Comparison of ENCODE assay signal across 8 cellular contexts in genomic region chr6:143060806-143061596, GRCh38. TPM values are rescaled to one million over a fixed set of nuclear protein-coding genes. Genes with fewer than 3 reads are reported as not detected.
DNase-seq lines count a peak whose midpoint lies in the region; ATAC-seq, FAIRE-seq and TF ChIP-seq lines count a peak whose summit lies in the region.

A gene with protein sequence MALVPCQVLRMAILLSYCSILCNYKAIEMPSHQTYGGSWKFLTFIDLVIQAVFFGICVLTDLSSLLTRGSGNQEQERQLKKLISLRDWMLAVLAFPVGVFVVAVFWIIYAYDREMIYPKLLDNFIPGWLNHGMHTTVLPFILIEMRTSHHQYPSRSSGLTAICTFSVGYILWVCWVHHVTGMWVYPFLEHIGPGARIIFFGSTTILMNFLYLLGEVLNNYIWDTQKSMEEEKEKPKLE (plus strand): TSS chr6:143060889. CDS start chr6:143060926, 37 bp downstream.

- no TSS peak for BruUV-seq in OCI-LY7 (replicated peaks; lab: Mats Ljungman, UMichigan)

- H3K27ac ChIP-seq in A549 (peak within 1 kb of the TSS; percentile 90 to 96), OCI-LY7 (ENCODE audit: low read depth, low read length, poor library complexity, severe bottlenecking) (no peak within 1 kb of the TSS), trophoblast cell (ENCODE audit: low read depth, low read length) (peak within 1 kb of the TSS; percentile 51), tibial nerve (peak within 1 kb of the TSS; percentile 94 to 97 (median 96))

- H4K91ac ChIP-seq in trophoblast cell (ENCODE audit: low read depth, low read length): peak within 1 kb of the TSS; percentile 96

- WGBS in A549 (ENCODE audit: missing lambda C conversion rate): 30% methylated on average over 16 of the region's 50 CpGs
- no CpG with 5 or more reads among the region's 50 CpGs for WGBS in trophoblast cell (ENCODE audit: extremely low coverage, insufficient coverage, insufficient read length)
- WGBS in tibial nerve, 2 donors: 21 to 32% methylated on average over 13 to 25 of the region's 50 CpGs

- no peak for TF ChIP-seq RAD21 in A549 (conservative IDR thresholded peaks at IDR 0.05 in 1 of 2, IDR thresholded peaks at IDR 0.05 in 1 of 2)

- peak within 1 kb of the TSS; percentile 58 for H4K12ac ChIP-seq in trophoblast cell (ENCODE audit: low read depth, low read length)

- CTCF ChIA-PET in A549 (lab: Yijun Ruan, JAX) (interaction anchor here (1.1 kb wide), 1 partner anchor 38 kb away, joined by 3 read pairs; no protein-coding TSS in a partner anchor), OCI-LY7 (lab: Charles Lee; ENCODE audit: unreplicated experiment) (no interaction called here)

- peak within 1 kb of the TSS; percentile 99 for H3K14ac ChIP-seq in trophoblast cell (ENCODE audit: low read length)

- peak within 1 kb of the TSS; percentile 99 for H2BK5ac ChIP-seq in trophoblast cell (ENCODE audit: low read depth, low read length, poor library complexity)

- H3K18ac ChIP-seq in trophoblast cell (ENCODE audit: low read length): peak within 1 kb of the TSS; percentile 94

- H3K79me2 ChIP-seq in OCI-LY7 (ENCODE audit: insufficient read depth, low read depth, low read length) (no peaks in the 10 kb centered on the region), trophoblast cell (ENCODE audit: control insufficient read depth, insufficient read depth, low read length, poor library complexity) (peaks cover 11% of the 10 kb centered on the region)

- H3K9me2 ChIP-seq in OCI-LY7 (ENCODE audit: insufficient read depth, low read length): 0 out of 2 replicates have a peak, but pooled peaks cover 3% of the 10 kb centered on the region

- H4K8ac ChIP-seq in trophoblast cell (ENCODE audit: low read depth, low read length): peak within 1 kb of the TSS; percentile 99

- H3K4me1 ChIP-seq in A549 (peaks cover 13% of the 10 kb centered on the region), OCI-LY7 (ENCODE audit: insufficient read depth, low read length, poor library complexity, severe bottlenecking) (peaks cover 22% of the 10 kb centered on the region), trophoblast cell (ENCODE audit: control insufficient read depth in 1 of 2, insufficient read depth in 2 of 2, low read length in 2 of 2) (peaks cover 4 to 9% of the 10 kb centered on the region in 2 experiments), tibial nerve (peaks cover 0 to 23% (median 6%) of the 10 kb centered on the region in 4 donors)

- H3K79me1 ChIP-seq in trophoblast cell (ENCODE audit: low read length): peaks cover 23% of the 10 kb centered on the region

- peak within 1 kb of the TSS; percentile 99 for H2BK120ac ChIP-seq in trophoblast cell (ENCODE audit: insufficient read depth, low read length, poor library complexity)

- TF ChIP-seq POLR2A in A549 (IDR thresholded peaks at IDR 0.05; ENCODE audit: low read length) (peak; percentile 45; the same call in 1 of the 2 replicates), tibial nerve (IDR thresholded peaks at IDR 0.05) (no peak)

- peak within 1 kb of the TSS; percentile 84 for H3K4me2 ChIP-seq in A549
- peak within 1 kb of the TSS; percentile 88 for H3K4me2 ChIP-seq in OCI-LY7 (ENCODE audit: low read length)
- H3K4me2 ChIP-seq in trophoblast cell (ENCODE audit: low read length): peak within 1 kb of the TSS; percentile 91

- intact Hi-C loops in OCI-LY7 (cut with micrococcal nuclease; ENCODE audit: unreplicated experiment): no loop called here

- H3K4me3 ChIP-seq in A549 (peak within 1 kb of the TSS; percentile 90), OCI-LY7 (ENCODE audit: low read depth, low read length, poor library complexity, severe bottlenecking) (peak within 1 kb of the TSS; percentile 70), trophoblast cell (ENCODE audit: low read depth, low read length) (peak within 1 kb of the TSS; percentile 87), tibial nerve (peak within 1 kb of the TSS; percentile 81 to 92 (median 88))

- H2AK5ac ChIP-seq in trophoblast cell (ENCODE audit: low read length): peak within 1 kb of the TSS; percentile 100

- peak within 1 kb of the TSS; percentile 85 for H3K9ac ChIP-seq in trophoblast cell (ENCODE audit: low read length)

- TF ChIP-seq CTCF in A549 (IDR thresholded peaks at IDR 0.05) (no peak), OCI-LY7 (conservative IDR thresholded peaks at IDR 0.05; ENCODE audit: low read length) (no peak), tibial nerve (IDR thresholded peaks at IDR 0.05) (no peak)

- DNase-seq in A549 (ENCODE audit: low read depth in 1 of 2, low spot score in 1 of 2): peak in 1 of 2 experiments; percentile 43
- DNase-seq in OCI-LY7 (ENCODE audit: low spot score): no peak
- DNase-seq in activated gamma-delta T cell treated with anti-CD3 and anti-CD28 coated beads, Interleukin-2, amount 50 U/mL, for 16 hours (ENCODE audit: low read depth): peak; percentile 32
- peak; percentile 74 for DNase-seq in globus pallidus (ENCODE audit: low spot score)
- DNase-seq in trophoblast cell: no peak
- peak; percentile 15 to 33 for DNase-seq in tibial nerve (ENCODE audit: low spot score in 2 of 2)

- H3K36me3 ChIP-seq in OCI-LY7 (ENCODE audit: insufficient read depth, low read length) (no peaks in the 10 kb centered on the region), trophoblast cell (ENCODE audit: control insufficient read depth in 1 of 2, insufficient read depth in 2 of 2, low read length in 2 of 2) (no peaks in the 10 kb centered on the region), tibial nerve (no peaks in the 10 kb centered on the region)

- ATAC-seq in A549 (peak; percentile 80 to 87), GM18873 (IDR thresholded peaks at IDR 0.05; ENCODE audit: low FRiP score, unreplicated experiment) (peak; percentile 51), HG03103 (IDR thresholded peaks at IDR 0.05; ENCODE audit: low read depth, unreplicated experiment) (peak; percentile 66)

- peak within 1 kb of the TSS; percentile 97 for H2BK12ac ChIP-seq in trophoblast cell (ENCODE audit: low read length)

- H3K4ac ChIP-seq in trophoblast cell (ENCODE audit: low read depth, low read length): peak within 1 kb of the TSS; percentile 92

- H4K20me1 ChIP-seq in OCI-LY7 (ENCODE audit: insufficient read depth, low read length): no peaks in the 10 kb centered on the region

- H3K23ac ChIP-seq in trophoblast cell (ENCODE audit: low read length): no peak within 1 kb of the TSS

- no peaks in the 10 kb centered on the region for H3K27me3 ChIP-seq in trophoblast cell (ENCODE audit: insufficient read depth, low read length)
- no peaks in the 10 kb centered on the region for H3K27me3 ChIP-seq in tibial nerve

- H3K9me3 ChIP-seq in A549 (no peaks in the 10 kb centered on the region), OCI-LY7 (ENCODE audit: low read length) (no peaks in the 10 kb centered on the region), trophoblast cell (ENCODE audit: insufficient read depth, low read depth, low read length) (no peaks in the 10 kb centered on the region), tibial nerve (no peaks in the 10 kb centered on the region)

- POLR2A ChIA-PET in A549 (lab: Yijun Ruan, JAX) (no interaction called here), OCI-LY7 (lab: Charles Lee) (no interaction called here)

- no peak for TF ChIP-seq EP300 in A549 (IDR thresholded peaks at IDR 0.05)
- TF ChIP-seq EP300 in tibial nerve (IDR thresholded peaks at IDR 0.05): no peak

- FAIRE-seq in A549 (lab: Jason Lieb, UNC): no peak

- peak within 1 kb of the TSS; percentile 77 for H2AFZ ChIP-seq in OCI-LY7 (ENCODE audit: low read length)
- H2AFZ ChIP-seq in trophoblast cell (ENCODE audit: insufficient read depth, low read length, poor library complexity): peak within 1 kb of the TSS; percentile 99

TF ChIP-seq in A549, 52 proteins besides CTCF, POLR2A, EP300 and RAD21:
- peak; percentile 56 for TF ChIP-seq MAX (IDR thresholded peaks at IDR 0.05)
- peak; percentile 50; the same call in 1 of the 2 replicates for TF ChIP-seq PHF8 (IDR thresholded peaks at IDR 0.05; ENCODE audit: borderline replicate concordance, low read depth)
- TF ChIP-seq, protein P1, sequence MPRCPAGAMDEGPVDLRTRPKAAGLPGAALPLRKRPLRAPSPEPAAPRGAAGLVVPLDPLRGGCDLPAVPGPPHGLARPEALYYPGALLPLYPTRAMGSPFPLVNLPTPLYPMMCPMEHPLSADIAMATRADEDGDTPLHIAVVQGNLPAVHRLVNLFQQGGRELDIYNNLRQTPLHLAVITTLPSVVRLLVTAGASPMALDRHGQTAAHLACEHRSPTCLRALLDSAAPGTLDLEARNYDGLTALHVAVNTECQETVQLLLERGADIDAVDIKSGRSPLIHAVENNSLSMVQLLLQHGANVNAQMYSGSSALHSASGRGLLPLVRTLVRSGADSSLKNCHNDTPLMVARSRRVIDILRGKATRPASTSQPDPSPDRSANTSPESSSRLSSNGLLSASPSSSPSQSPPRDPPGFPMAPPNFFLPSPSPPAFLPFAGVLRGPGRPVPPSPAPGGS (IDR thresholded peaks at IDR 0.05): no peak

RNA-seq across cellular contexts. Expression of the gene that starts here (rescaled TPM):
- 35.8 and 38.3 TPM in 2 replicates for polyA plus RNA-seq in A549 (2011; rRNA removed)
- polyA plus RNA-seq in A549 (2012; cell fraction: cytosol; rRNA removed): 22.8 and 23.0 TPM in 2 replicates
- 10.4 and 19.9 TPM in 2 replicates for polyA plus RNA-seq in A549 (2012; cell fraction: nucleus; rRNA removed)
- 27.7 to 29.5 TPM (median 29.1 TPM) in 3 replicates for polyA plus RNA-seq in A549 (2017; fragmentation: RNase III; extraction: RNeasy Plus Mini Kit Qiagen cat#74134 plus additional on column Dnase treatment)
- 25.7 and 30.5 TPM in 2 replicates for polyA minus RNA-seq in A549 (2011; rRNA and poly(A)+ RNA removed)
- 0.85 and 1.5 TPM in 2 replicates for total RNA-seq in OCI-LY7 (2014; rRNA removed; shearing (Covaris generic))
- 0.40 and 0.85 TPM in 2 replicates for total RNA-seq in OCI-LY7 (2022)
- 57.5 and 61.3 TPM in 2 replicates for polyA plus RNA-seq in trophoblast cell (2013)
- total RNA-seq in tibial nerve: 10 to 100 TPM; 18.2 to 23.9 (median 22.2) TPM

Comparison
In these comparisons a context has a peak if more than half of its experiments do, and no peak if none do; other contexts are left out.
1. RNA of the gene that starts here (total RNA-seq): 18.2 to 23.9 TPM in tibial nerve; 0.40 to 1.5 TPM in OCI-LY7; every median in the first group is over 4 times any median in the second.
2. DNase-seq: peak in activated gamma-delta T cell treated with anti-CD3 and anti-CD28 coated beads, Interleukin-2, amount 50 U/mL, for 16 hours (single experiment), globus pallidus (single experiment) and tibial nerve (2 of 2); none in OCI-LY7 (single experiment) and trophoblast cell (0 of 2).
3. Peak in every context shown above with its lines, with median percentiles within 50 percentile points of each other: ATAC-seq, H3K4me2 ChIP-seq and H3K4me3 ChIP-seq.